Comparison of ENCODE assay signal across 8 cellular contexts in the genomic region with DNA sequence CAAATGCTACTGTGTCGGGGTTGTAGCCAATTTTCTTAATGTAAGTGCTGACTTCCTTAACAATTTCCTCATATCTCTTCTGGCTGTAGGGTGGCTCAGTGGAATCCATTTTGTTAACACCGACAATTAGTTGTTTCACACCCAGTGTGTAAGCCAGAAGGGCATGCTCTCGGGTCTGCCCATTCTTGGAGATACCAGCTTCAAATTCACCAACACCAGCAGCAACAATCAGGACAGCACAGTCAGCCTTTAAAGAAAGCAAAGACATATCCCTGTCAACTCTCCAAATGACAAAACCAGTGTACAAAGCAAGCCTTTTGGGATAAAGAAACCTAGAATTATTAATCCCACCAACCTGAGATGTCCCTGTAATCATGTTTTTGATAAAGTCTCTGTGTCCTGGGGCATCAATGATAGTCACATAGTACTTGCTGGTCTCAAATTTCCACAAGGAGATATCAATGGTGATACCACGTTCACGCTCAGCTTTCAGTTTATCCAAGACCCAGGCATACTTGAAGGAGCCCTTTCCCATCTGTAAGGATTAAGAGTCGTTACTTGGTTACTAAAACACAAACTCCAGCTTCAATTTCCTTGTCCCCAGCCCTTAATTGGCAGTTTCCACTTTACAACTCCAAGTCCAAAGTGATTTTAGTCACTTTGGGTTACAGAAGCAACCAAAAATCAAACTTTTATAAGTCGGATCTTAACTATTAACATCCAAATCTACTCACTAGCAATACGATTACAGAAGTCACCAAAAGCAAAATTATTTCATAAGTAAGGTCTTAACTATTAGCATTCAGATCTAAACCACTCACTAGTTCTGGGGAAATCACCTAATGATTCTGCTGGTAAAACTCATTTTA. TPM values are rescaled to one million over a fixed set of nuclear protein-coding genes. Genes with fewer than 3 reads are reported as not detected.
DNase-seq lines count a peak whose midpoint lies in the region; ATAC-seq and TF ChIP-seq lines count a peak whose summit lies in the region.
"Not testable (repeated sequence)": the region's sequence is repeated elsewhere in the genome, so short reads cannot be mapped to it uniquely, and the experiment has no call there.

No MANE protein-coding gene starts in this region.

- WGBS in H9 (ENCODE audit: extremely low coverage, insufficient read length, low lambda C conversion rate), result no CpG with 5 or more reads among the region's 8 CpGs
- WGBS in smooth muscle cell (ENCODE audit: low lambda C conversion rate), result 2% methylated on average over 7 of the region's 8 CpGs

- not testable (repeated sequence) for H2BK120ac ChIP-seq in H9 (ENCODE audit: low read depth, low read length, poor library complexity, severe bottlenecking)

- peaks cover 14 to 16% of the 10 kb centered on the region in 2 experiments for H3K9me3 Mint-ChIP-seq in H9
- not testable (repeated sequence) for H3K9me3 Mint-ChIP-seq in activated T-helper 17 cell treated with anti-CD3 and anti-CD28 coated beads, Interleukin-2, amount 50 U/mL, for 72 hours

- not testable (repeated sequence) for TF ChIP-seq CTCF in AG09309 (IDR thresholded peaks at IDR 0.05; ENCODE audit: control insufficient read depth, insufficient read depth, low read depth, low read length, missing control alignments); H9 (conservative IDR thresholded peaks at IDR 0.05); coronary artery (IDR thresholded peaks at IDR 0.05); left ventricle myocardium inferior (IDR thresholded peaks at IDR 0.05; ENCODE audit: borderline replicate concordance); smooth muscle cell (IDR thresholded peaks at IDR 0.05; ENCODE audit: borderline replicate concordance, insufficient read depth, poor library complexity, severe bottlenecking)

- not testable (repeated sequence) for H4K91ac ChIP-seq in H9 (ENCODE audit: insufficient read length, low read depth, low read length)

- not testable (repeated sequence) for H3K14ac ChIP-seq in H9 (ENCODE audit: insufficient read depth, low read length)

- not testable (repeated sequence) for DNase-seq in AG09309 (ENCODE audit: low read depth); H9; coronary artery (ENCODE audit: low spot score); left ventricle myocardium inferior; smooth muscle cell (lab: John Stamatoyannopoulos, UW; ENCODE audit: unreplicated experiment)

- not testable (repeated sequence) for H3K4me1 ChIP-seq in H9 (ENCODE audit: insufficient read depth, low read length); smooth muscle cell (ENCODE audit: low read depth)
- H3K4me1 ChIP-seq in left ventricle myocardium inferior, result peaks cover 82% of the 10 kb centered on the region
- H3K4me1 ChIP-seq in muscle layer of duodenum (ENCODE audit: control insufficient read depth in 1 of 2, insufficient read depth in 2 of 2, low read length in 2 of 2), result peaks cover 32 to 42% of the 10 kb centered on the region in 2 donors

- H3K27me3 Mint-ChIP-seq in H9 (ENCODE audit: low read depth), result peaks cover 15% of the 10 kb centered on the region
- not testable (repeated sequence) for H3K27me3 Mint-ChIP-seq in activated T-helper 17 cell treated with anti-CD3 and anti-CD28 coated beads, Interleukin-2, amount 50 U/mL, for 72 hours

- H3K4me2 ChIP-seq in H9 (ENCODE audit: insufficient read depth, insufficient read length, low read length) (peak overlapping the region; percentile 73), smooth muscle cell (peak overlapping the region; percentile 99)

- peaks cover 25 to 46% of the 10 kb centered on the region in 2 experiments for H3K4me1 Mint-ChIP-seq in H9
- H3K4me1 Mint-ChIP-seq in activated T-helper 17 cell treated with anti-CD3 and anti-CD28 coated beads, Interleukin-2, amount 50 U/mL, for 72 hours, result peaks cover 23% of the 10 kb centered on the region

- not testable (repeated sequence) for H3K23ac ChIP-seq in H9 (ENCODE audit: insufficient read length, low read depth, low read length)

- peaks cover 47 to 68% (median 62%) of the 10 kb centered on the region in 3 experiments for H3K36me3 Mint-ChIP-seq in H9 (ENCODE audit: insufficient read depth in 1 of 3, low read depth in 3 of 3)
- peaks cover 78% of the 10 kb centered on the region for H3K36me3 Mint-ChIP-seq in activated T-helper 17 cell treated with anti-CD3 and anti-CD28 coated beads, Interleukin-2, amount 50 U/mL, for 72 hours (ENCODE audit: low read depth)

- peaks cover 42% of the 10 kb centered on the region for H3F3A ChIP-seq in smooth muscle cell (ENCODE audit: low read depth)

- H3K36me3 ChIP-seq in left ventricle myocardium inferior, result peaks cover 35% of the 10 kb centered on the region
- H3K36me3 ChIP-seq in muscle layer of duodenum (ENCODE audit: control insufficient read depth in 1 of 2, insufficient read depth in 2 of 2, low read length in 2 of 2), result peaks cover 48 to 54% of the 10 kb centered on the region in 2 donors
- H3K36me3 ChIP-seq in smooth muscle cell (ENCODE audit: low read depth), result peaks cover 19% of the 10 kb centered on the region

- H3K27ac Mint-ChIP-seq in H9, result peak overlapping the region; percentile 98 to 100 (median 100); a peak in 6 of 7 replicates
- H3K27ac Mint-ChIP-seq in activated T-helper 17 cell treated with anti-CD3 and anti-CD28 coated beads, Interleukin-2, amount 50 U/mL, for 72 hours, result peak overlapping the region; percentile 100

- not testable (repeated sequence) for H3K23me2 ChIP-seq in H9 (ENCODE audit: insufficient read length, low read depth, low read length, poor library complexity, severe bottlenecking)

- not testable (repeated sequence) for H2BK12ac ChIP-seq in H9 (ENCODE audit: insufficient read length, low read depth, low read length)

- not testable (repeated sequence) for H3K4ac ChIP-seq in H9 (ENCODE audit: low read depth, low read length)

- H2AFZ ChIP-seq in H9 (ENCODE audit: low read length); smooth muscle cell (ENCODE audit: low read depth): not testable (repeated sequence)

- H2AK5ac ChIP-seq in H9 (ENCODE audit: insufficient read length, low read length), result not testable (repeated sequence)

- H3K18ac ChIP-seq in H9 (ENCODE audit: insufficient read length, low read depth, low read length), result not testable (repeated sequence)

- intact Hi-C loops in left ventricle myocardium inferior (cut with micrococcal nuclease), result loop anchor here (5.0 kb wide), 1 partner anchor 88 kb away; no protein-coding TSS in a partner anchor

- H3K9ac ChIP-seq in H9 (ENCODE audit: extremely low read depth, insufficient read length, low read length) (peak overlapping the region; percentile 100), smooth muscle cell (ENCODE audit: low read depth) (peak overlapping the region; percentile 100)

- not testable (repeated sequence) for H3K9me3 ChIP-seq in H9 (ENCODE audit: control insufficient read depth, low read depth, low read length); left ventricle myocardium inferior (replicated peaks); muscle layer of duodenum (ENCODE audit: control insufficient read depth in 1 of 2, low read length in 2 of 2); smooth muscle cell (replicated peaks; ENCODE audit: low read depth)

- H3K4me3 ChIP-seq in AG09309 (ENCODE audit: control insufficient read depth, low read depth, low read length) (peak overlapping the region; percentile 87), coronary artery (peak overlapping the region; percentile 94), left ventricle myocardium inferior (peak overlapping the region; percentile 90), muscle layer of duodenum (ENCODE audit: low read depth in 1 of 2, low read length in 2 of 2) (peak overlapping the region; percentile 91 to 95), smooth muscle cell (peak overlapping the region; percentile 85)

- H3K79me2 ChIP-seq in H9 (ENCODE audit: insufficient read depth, low read length), result not testable (repeated sequence)
- peaks cover 38% of the 10 kb centered on the region for H3K79me2 ChIP-seq in smooth muscle cell (ENCODE audit: low read depth)

- not testable (repeated sequence) for H3T11ph ChIP-seq in H9 (ENCODE audit: low read length)

- not testable (repeated sequence) for H3K27me3 ChIP-seq in H9 (ENCODE audit: insufficient read depth, low read length); muscle layer of duodenum (ENCODE audit: low read depth, low read length); smooth muscle cell (ENCODE audit: low read depth)
- peaks cover 43% of the 10 kb centered on the region for H3K27me3 ChIP-seq in left ventricle myocardium inferior (ENCODE audit: low read depth)

- not testable (repeated sequence) for H4K5ac ChIP-seq in H9 (ENCODE audit: insufficient read length, low read depth, low read length)

- not testable (repeated sequence) for H4K20me1 ChIP-seq in H9 (ENCODE audit: control insufficient read depth, insufficient read depth, insufficient read length)
- peaks cover 64% of the 10 kb centered on the region for H4K20me1 ChIP-seq in smooth muscle cell (ENCODE audit: low read depth)

- H2BK5ac ChIP-seq in H9 (ENCODE audit: insufficient read length, low read length), result not testable (repeated sequence)

- H2BK15ac ChIP-seq in H9 (ENCODE audit: low read depth, low read length), result not testable (repeated sequence)

- not testable (repeated sequence) for ATAC-seq in activated T-helper 17 cell treated with anti-CD3 and anti-CD28 coated beads, Interleukin-2, amount 50 U/mL, for 72 hours (replicated peaks)

- not testable (repeated sequence) for H3K56ac ChIP-seq in H9 (ENCODE audit: insufficient read length, low read depth, low read length)

- H3K79me1 ChIP-seq in H9 (ENCODE audit: insufficient read depth, low read depth, low read length, poor library complexity, severe bottlenecking), result not testable (repeated sequence)

- H3K27ac ChIP-seq in H9 (ENCODE audit: insufficient read length, low read depth, low read length) (peak overlapping the region; percentile 92), coronary artery (peak overlapping the region; percentile 97 to 100), left ventricle myocardium inferior (replicated peaks) (peak overlapping the region; percentile 99), muscle layer of duodenum (ENCODE audit: low read length) (peak overlapping the region; percentile 99), smooth muscle cell (ENCODE audit: low read depth) (peak overlapping the region; percentile 99)

- H2BK20ac ChIP-seq in H9 (ENCODE audit: low read depth, low read length, poor library complexity, severe bottlenecking), result not testable (repeated sequence)

- H3K4me3 Mint-ChIP-seq in H9, result peak overlapping the region; percentile 93 to 96
- H3K4me3 Mint-ChIP-seq in activated T-helper 17 cell treated with anti-CD3 and anti-CD28 coated beads, Interleukin-2, amount 50 U/mL, for 72 hours, result peak overlapping the region; percentile 99

- H4K8ac ChIP-seq in H9 (replicated peaks; ENCODE audit: insufficient read length, low read depth, low read length), result not testable (repeated sequence)

RNA-seq across cellular contexts. Expression of gene EEF1A1, which starts 1.6 kb away (rescaled TPM):
- total RNA-seq in H9 (2021) (13,057 and 13,182 TPM in 2 replicates), left ventricle myocardium inferior (1,882 TPM), smooth muscle cell (8,046 and 9,106 TPM in 2 replicates)
- 12,894 TPM for polyA plus RNA-seq in PFSK-1 (2012; ENCODE audit: insufficient read length, low read depth)
- total RNA-seq in activated T-helper 17 cell treated with anti-CD3 and anti-CD28 coated beads, Interleukin-2, amount 50 U/mL, for 72 hours, result over 10,000 TPM in 1 of 2 donors, 1,000 to 10,000 TPM in 1; 9,813 to 18,243 TPM
- 2,147 and 2,255 TPM in 2 replicates for polyA plus RNA-seq in smooth muscle cell

RNA-seq across cellular contexts. Expression of gene MTO1, which starts 57.7 kb away (rescaled TPM):
- total RNA-seq in H9 (2021) (23.9 and 27.8 TPM in 2 replicates), left ventricle myocardium inferior (30.4 TPM), smooth muscle cell (23.6 and 27.6 TPM in 2 replicates)
- polyA plus RNA-seq in PFSK-1 (2012; ENCODE audit: insufficient read length, low read depth), result 41.7 TPM
- total RNA-seq in activated T-helper 17 cell treated with anti-CD3 and anti-CD28 coated beads, Interleukin-2, amount 50 U/mL, for 72 hours, result 10 to 100 TPM; 46.8 to 57.7 TPM
- polyA plus RNA-seq in smooth muscle cell, result 16.5 TPM in 2 replicates
